In the genomic region with DNA sequence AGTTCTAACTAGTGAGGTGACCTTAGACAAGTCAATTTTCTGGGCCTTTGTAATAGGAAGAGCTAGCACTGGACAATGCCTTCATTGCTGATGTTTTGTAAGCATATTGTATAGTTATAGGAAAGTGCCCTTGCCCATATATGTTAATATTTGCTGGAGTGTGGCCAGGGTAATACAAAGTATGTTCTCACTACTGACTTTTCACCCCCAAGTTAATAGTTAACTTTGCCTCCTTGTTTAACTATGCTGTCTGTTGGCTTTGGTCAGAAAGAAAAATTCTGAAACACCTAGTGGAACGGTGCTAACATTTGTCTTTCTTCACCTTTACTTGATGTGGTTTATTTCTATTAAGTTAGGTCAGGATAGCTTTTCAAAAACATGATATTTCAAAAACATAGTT, we compare ENCODE assay signal across 17 cellular contexts.
DNase-seq lines count a peak whose midpoint lies in the region; ATAC-seq, FAIRE-seq and TF ChIP-seq lines count a peak whose summit lies in the region.
"Had no signal": no experiment of that assay in that cellular context is flagged by ENCODE, and none has a peak within 500 bp of the region (broad histone marks: within the 10 kb centered on the region; RNA-seq: fewer than 3 reads in every experiment).

No MANE protein-coding gene starts in this region.

- DNase-seq in RCC 7860 (ENCODE audit: low spot score) (peak; percentile 14), GOT3 (lab: John Stamatoyannopoulos, UW) (no peak), iPS-NIHi7 (ENCODE audit: extremely low spot score) (no peak), NCI-H345 treated with DMSO at 0.1 percent for 48 hours (lab: John Stamatoyannopoulos, UW; ENCODE audit: unreplicated experiment) (no peak)
- no peak for DNase-seq in effector CD8-positive, alpha-beta T cell (lab: John Stamatoyannopoulos, UW)
- DNase-seq: activated B cell treated with CpG ODN at 0.5 μM for 24 hours; activated effector memory CD4-positive, alpha-beta T cell treated with anti-CD3 and anti-CD28 coated beads, Interleukin-2, amount 50 U/mL, for 16 hours; BE2C; DMS153; glutamatergic neuron; kidney; NCI-H2081; NCI-H748 treated with DMSO at 0.1 percent for 48 hours; posterior cingulate gyrus had no signal

- H3K9me3 Mint-ChIP-seq in nephron = no peaks in the 10 kb centered on the region
- H3K9me3 Mint-ChIP-seq: activated B cell treated with CpG ODN at 0.5 μM for 24 hours had no signal

- no peaks in the 10 kb centered on the region for H3K27me3 Mint-ChIP-seq in nephron (ENCODE audit: low read depth)

- peak overlapping the region; percentile 53 to 94 (median 63) for H3K27ac Mint-ChIP-seq in nephron
- H3K27ac Mint-ChIP-seq: activated B cell treated with CpG ODN at 0.5 μM for 24 hours had no signal

- H3K4me1 Mint-ChIP-seq in nephron = peaks cover 8% of the 10 kb centered on the region
- H3K4me1 Mint-ChIP-seq: activated B cell treated with CpG ODN at 0.5 μM for 24 hours had no signal

- no peak for TF ChIP-seq CTCF in nephron (IDR thresholded peaks at IDR 0.05; ENCODE audit: unreplicated experiment in 3 of 3)

- H3K4me3 Mint-ChIP-seq in nephron = no peak overlapping the region
- H3K4me3 Mint-ChIP-seq: activated B cell treated with CpG ODN at 0.5 μM for 24 hours had no signal

- FAIRE-seq in RCC 7860 (lab: Jason Lieb, UNC) = no peak
- FAIRE-seq: kidney had no signal

- ATAC-seq in GM19043 (IDR thresholded peaks at IDR 0.05; ENCODE audit: low read depth, unreplicated experiment) = peak; percentile 66
- ATAC-seq in HG02798 (IDR thresholded peaks at IDR 0.05; ENCODE audit: poor library complexity, unreplicated experiment) = peak; percentile 58

- no peaks in the 10 kb centered on the region for H3K36me3 Mint-ChIP-seq in nephron (ENCODE audit: low read depth)
